8 cellular contexts compared by ENCODE assay signal in the genomic region with DNA sequence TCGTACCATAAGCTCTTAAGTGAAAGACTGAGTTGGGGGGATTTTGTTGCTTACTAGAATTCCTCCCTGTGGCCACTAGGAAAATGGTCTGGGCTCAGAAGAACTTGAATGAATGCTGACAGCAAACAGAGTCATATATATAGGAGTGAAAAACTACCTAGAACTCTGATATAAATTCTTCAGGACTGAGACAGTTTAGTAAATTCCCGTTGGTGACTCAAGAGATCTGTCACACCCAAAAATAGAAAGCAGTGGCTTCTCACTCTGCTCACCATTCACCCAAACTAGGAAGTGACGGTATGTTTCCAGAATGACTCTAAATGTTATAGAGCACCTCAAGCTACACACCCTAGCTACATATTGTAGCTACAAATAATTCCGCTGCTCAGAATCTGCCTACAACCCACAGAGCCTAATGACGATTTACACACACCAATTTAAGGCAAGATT.
DNase-seq lines count a peak whose midpoint lies in the region; ATAC-seq lines count a peak whose summit lies in the region.

No MANE protein-coding gene starts in this region.

- H3K4me1 Mint-ChIP-seq in CD4-positive, CD25-positive, alpha-beta regulatory T cell, result peaks cover 12 to 29% (median 15%) of the 10 kb centered on the region in 4 donors
- H3K4me1 Mint-ChIP-seq in T-helper 2 cell treated with Interferon-gamma antibody and Interleukin-4, amounts not matched to agents 5 μg/mL and 100 μg/mL, for 36 hours (ENCODE audit: low read depth), result peaks cover 25% of the 10 kb centered on the region

- H3K4me3 Mint-ChIP-seq in CD4-positive, CD25-positive, alpha-beta regulatory T cell, result peak overlapping the region; percentile 0 to 68 (median 53)
- H3K4me3 Mint-ChIP-seq in T-helper 2 cell treated with Interferon-gamma antibody and Interleukin-4, amounts not matched to agents 5 μg/mL and 100 μg/mL, for 36 hours, result peak overlapping the region; percentile 74

- no peaks in the 10 kb centered on the region for H3K9me3 Mint-ChIP-seq in CD4-positive, CD25-positive, alpha-beta regulatory T cell
- no peaks in the 10 kb centered on the region for H3K9me3 Mint-ChIP-seq in T-helper 2 cell treated with Interferon-gamma antibody and Interleukin-4, amounts not matched to agents 5 μg/mL and 100 μg/mL, for 36 hours

- peak overlapping the region; percentile 11 for H3K27ac ChIP-seq in CD4-positive, CD25-positive, alpha-beta regulatory T cell (ENCODE audit: insufficient read depth, low read length, poor library complexity, severe bottlenecking)

- H3K27ac Mint-ChIP-seq in CD4-positive, CD25-positive, alpha-beta regulatory T cell, result peak overlapping the region in 2 of 3 donors; percentile 2 to 33
- peak overlapping the region; percentile 88 for H3K27ac Mint-ChIP-seq in T-helper 2 cell treated with Interferon-gamma antibody and Interleukin-4, amounts not matched to agents 5 μg/mL and 100 μg/mL, for 36 hours

- no peaks in the 10 kb centered on the region for H3K36me3 Mint-ChIP-seq in CD4-positive, CD25-positive, alpha-beta regulatory T cell
- H3K36me3 Mint-ChIP-seq in T-helper 2 cell treated with Interferon-gamma antibody and Interleukin-4, amounts not matched to agents 5 μg/mL and 100 μg/mL, for 36 hours (ENCODE audit: low read depth), result no peaks in the 10 kb centered on the region

- no peaks in the 10 kb centered on the region for H3K36me3 ChIP-seq in CD4-positive, CD25-positive, alpha-beta regulatory T cell (ENCODE audit: control insufficient read depth, insufficient read depth, low read length)

- no peaks in the 10 kb centered on the region for H3K9me3 ChIP-seq in CD4-positive, CD25-positive, alpha-beta regulatory T cell (ENCODE audit: control insufficient read depth in 2 of 2, low read length in 2 of 2)

- intact Hi-C loops in left ventricle myocardium superior (cut with micrococcal nuclease), result no loop called here

- no peaks in the 10 kb centered on the region for H3K27me3 Mint-ChIP-seq in CD4-positive, CD25-positive, alpha-beta regulatory T cell
- no peaks in the 10 kb centered on the region for H3K27me3 Mint-ChIP-seq in T-helper 2 cell treated with Interferon-gamma antibody and Interleukin-4, amounts not matched to agents 5 μg/mL and 100 μg/mL, for 36 hours (ENCODE audit: low read depth)

- peak in 2 of 3 donors; percentile 15 to 69 for DNase-seq in CD4-positive, CD25-positive, alpha-beta regulatory T cell
- peak; percentile 66 for DNase-seq in T-helper 2 cell treated with Interferon-gamma antibody and Interleukin-4, amounts not matched to agents 5 μg/mL and 100 μg/mL, for 36 hours (ENCODE audit: low spot score)
- DNase-seq in left ventricle myocardium superior, result no peak
- DNase-seq in OCI-M2 (lab: John Stamatoyannopoulos, UW; ENCODE audit: unreplicated experiment), result no peak
- DNase-seq in NCI-H2196 (lab: John Stamatoyannopoulos, UW; ENCODE audit: unreplicated experiment), result no peak
- DNase-seq in NCI-H510A (lab: John Stamatoyannopoulos, UW), result no peak

- H3K4me3 ChIP-seq in CD4-positive, CD25-positive, alpha-beta regulatory T cell (ENCODE audit: low read depth, low read length), result peak overlapping the region; percentile 56

- peak; percentile 75 to 78 for ATAC-seq in CD4-positive, CD25-positive, alpha-beta regulatory T cell (ENCODE audit: low read depth in 2 of 2)
- ATAC-seq in GM19043 (IDR thresholded peaks at IDR 0.05; ENCODE audit: low read depth, unreplicated experiment), result peak; percentile 85
- peak; percentile 90 for ATAC-seq in HG03108 (IDR thresholded peaks at IDR 0.05; ENCODE audit: unreplicated experiment)
- peak; percentile 60 for ATAC-seq in left ventricle myocardium superior

- H3K4me1 ChIP-seq in CD4-positive, CD25-positive, alpha-beta regulatory T cell (ENCODE audit: control insufficient read depth, insufficient read depth, low read length, poor library complexity, severe bottlenecking), result peaks cover 5% of the 10 kb centered on the region

- no peaks in the 10 kb centered on the region for H3K27me3 ChIP-seq in CD4-positive, CD25-positive, alpha-beta regulatory T cell (ENCODE audit: control insufficient read depth, insufficient read depth, low read length)

Comparison
In these comparisons a context has a peak if more than half of its experiments do, and no peak if none do; other contexts are left out.
1. DNase-seq: peak in CD4-positive, CD25-positive, alpha-beta regulatory T cell (2 of 3) and T-helper 2 cell treated with Interferon-gamma antibody and Interleukin-4, amounts not matched to agents 5 μg/mL and 100 μg/mL, for 36 hours (single experiment); none in left ventricle myocardium superior (single experiment), OCI-M2 (single experiment), NCI-H2196 (single experiment) and NCI-H510A (single experiment).
2. Peak in every context shown above with its lines, with median percentiles within 50 percentile points of each other: ATAC-seq.